ENCODE assay signal across 10 cellular contexts in the genomic region with DNA sequence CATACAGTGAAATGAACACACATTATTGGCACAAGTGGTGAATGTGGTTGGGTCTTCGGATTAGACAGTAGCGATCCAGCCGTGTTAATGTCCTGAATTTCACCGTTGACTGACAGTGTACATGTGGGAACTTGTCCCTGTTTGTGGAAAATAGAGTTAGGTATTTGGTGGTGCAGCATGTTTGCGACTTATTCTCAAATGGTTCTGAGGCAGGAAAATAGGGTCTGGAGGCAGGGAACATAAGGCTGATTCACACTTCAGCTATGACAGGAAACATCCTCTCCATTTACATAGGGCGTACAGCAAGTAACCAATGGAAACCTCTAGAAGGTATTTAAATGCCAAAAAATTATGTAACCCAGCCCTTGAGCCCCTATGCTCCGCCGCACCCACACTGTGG. TPM values are rescaled to one million over a fixed set of nuclear protein-coding genes. Genes with fewer than 3 reads are reported as not detected.
DNase-seq lines count a peak whose midpoint lies in the region; ATAC-seq and TF ChIP-seq lines count a peak whose summit lies in the region.
"Had no signal": no experiment of that assay in that cellular context is flagged by ENCODE, and none has a peak within 500 bp of the region (broad histone marks: within the 10 kb centered on the region; RNA-seq: fewer than 3 reads in every experiment).

No MANE protein-coding gene starts in this region.

- peak overlapping the region; percentile 50 for H3K27ac Mint-ChIP-seq in osteocyte (ENCODE audit: unreplicated experiment)

- H3K9me3 Mint-ChIP-seq in osteocyte (ENCODE audit: unreplicated experiment) = no peaks in the 10 kb centered on the region

- ATAC-seq in GM19467 (IDR thresholded peaks at IDR 0.05; ENCODE audit: unreplicated experiment) (no peak), GM19455 (IDR thresholded peaks at IDR 0.05; ENCODE audit: unreplicated experiment) (no peak)

- peak overlapping the region; percentile 97 for H3K27ac ChIP-seq in epithelial cell of prostate

- no peak for TF ChIP-seq CTCF in osteocyte (IDR thresholded peaks at IDR 0.05)

- H3K4me1 Mint-ChIP-seq in osteocyte (ENCODE audit: unreplicated experiment) = peaks cover 7% of the 10 kb centered on the region

- H3K4me3 Mint-ChIP-seq in osteocyte (ENCODE audit: unreplicated experiment) = no peak overlapping the region

- DNase-seq in NCI-H345 (lab: John Stamatoyannopoulos, UW) (peak; percentile 34), NCI-H345 treated with DMSO at 0.1 percent for 48 hours (lab: John Stamatoyannopoulos, UW; ENCODE audit: unreplicated experiment) (no peak), NCI-H69 (lab: John Stamatoyannopoulos, UW) (peak; percentile 17), epithelial cell of prostate (ENCODE audit: low read depth, low spot score) (peak; percentile 51), osteocyte (ENCODE audit: extremely low spot score, unreplicated experiment) (no peak), HuH-7 (ENCODE audit: low spot score) (no peak)
- DNase-seq: NCI-H1092 had no signal

- H3K36me3 Mint-ChIP-seq in osteocyte (ENCODE audit: unreplicated experiment) = no peaks in the 10 kb centered on the region

- no peaks in the 10 kb centered on the region for H3K27me3 Mint-ChIP-seq in osteocyte (ENCODE audit: unreplicated experiment)

RNA-seq across cellular contexts. Expression of a gene that starts 4.2 kb away (rescaled TPM):
- total RNA-seq in osteocyte = not detected in 2 replicates
- total RNA-seq: liver had no signal

RNA-seq across cellular contexts. Expression of a gene that starts 19.6 kb away (rescaled TPM):
- total RNA-seq in osteocyte = 0.31 TPM in 1 of 2 replicates, not detected in the other

RNA-seq across cellular contexts. Expression of a gene that starts 19.9 kb away (rescaled TPM):
- not detected in 2 replicates for total RNA-seq in osteocyte
- total RNA-seq: liver had no signal

RNA-seq across cellular contexts. Expression of a gene that starts 38.4 kb away (rescaled TPM):
- total RNA-seq in osteocyte = 83.6 and 99.1 TPM in 2 replicates

RNA-seq across cellular contexts. Expression of a gene that starts 48.9 kb away (rescaled TPM):
- not detected in 2 replicates for total RNA-seq in osteocyte

Comparison
In these comparisons a context has a peak if more than half of its experiments do, and no peak if none do; other contexts are left out.
1. DNase-seq: peak in NCI-H345 (single experiment), NCI-H69 (single experiment) and epithelial cell of prostate (single experiment); none in NCI-H345 treated with DMSO at 0.1 percent for 48 hours (single experiment), osteocyte (single experiment) and HuH-7 (single experiment).